In the genomic region with DNA sequence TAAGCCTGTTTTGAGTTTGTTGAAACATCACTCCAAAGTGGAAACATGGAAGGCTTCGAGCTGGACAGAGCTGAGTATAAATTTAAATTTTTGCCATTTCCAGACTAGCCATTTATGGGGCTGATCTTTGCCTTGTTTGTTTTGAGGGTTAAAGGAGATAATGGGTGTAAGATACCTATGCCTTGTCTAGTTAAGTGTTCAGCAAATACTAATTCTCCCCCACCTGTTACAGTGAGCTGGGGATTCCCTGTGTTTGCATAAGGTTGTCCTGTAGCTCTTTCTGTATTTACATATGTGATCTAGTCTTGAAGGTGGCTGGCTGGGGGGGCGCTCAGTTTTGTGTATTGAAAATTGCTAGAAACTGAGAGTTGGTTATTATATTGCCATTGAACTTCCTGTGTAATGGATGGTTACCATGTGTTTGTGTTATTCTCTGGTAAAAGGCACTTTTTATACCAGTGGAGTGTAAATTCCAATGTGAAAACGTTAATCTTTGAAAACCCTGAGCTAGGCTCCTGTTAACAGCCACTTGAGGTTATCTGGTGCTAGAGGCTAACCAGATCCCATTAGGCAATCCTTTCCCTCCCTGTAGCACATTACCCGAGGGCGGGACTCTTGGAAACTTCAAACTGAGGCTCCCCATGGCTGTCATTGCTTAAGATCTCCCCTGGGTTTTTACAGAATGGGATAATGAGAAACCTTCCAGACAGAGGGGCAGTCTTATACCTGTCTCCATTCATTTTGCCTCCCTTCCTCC, we compare ENCODE assay signal across 1 cellular context.
TF ChIP-seq lines count a peak whose summit lies in the region.

No MANE protein-coding gene starts in this region.

TF ChIP-seq in HepG2, 621 proteins besides CTCF, POLR2A, EP300 and RAD21 (continued from another document and continues in another):
- TF ChIP-seq CSRNP2 (CRISPR knock-in tag; conservative IDR thresholded peaks at IDR 0.05; ENCODE audit: low read depth) (no peak), MXD3 (CRISPR knock-in tag; IDR thresholded peaks at IDR 0.05) (no peak), ZFP82 (CRISPR knock-in tag; IDR thresholded peaks at IDR 0.05; ENCODE audit: borderline replicate concordance) (no peak), GZF1 (CRISPR knock-in tag; IDR thresholded peaks at IDR 0.05) (no peak), MED1 (CRISPR knock-in tag; IDR thresholded peaks at IDR 0.05) (peak; percentile 47; the same call in 1 of the 2 replicates), HMGA1 (CRISPR knock-in tag; conservative IDR thresholded peaks at IDR 0.05) (no peak), CBX5 (CRISPR knock-in tag; IDR thresholded peaks at IDR 0.05; ENCODE audit: borderline replicate concordance) (no peak), IRX3 (CRISPR knock-in tag; IDR thresholded peaks at IDR 0.05; ENCODE audit: borderline replicate concordance, low read depth) (no peak), SP2 (CRISPR knock-in tag; IDR thresholded peaks at IDR 0.05) (no peak), KAT8 (CRISPR knock-in tag; IDR thresholded peaks at IDR 0.05) (no peak), ZNF782 (CRISPR knock-in tag; IDR thresholded peaks at IDR 0.05; ENCODE audit: borderline replicate concordance) (no peak), THRA (CRISPR knock-in tag; IDR thresholded peaks at IDR 0.05; ENCODE audit: borderline replicate concordance) (0 out of 2 replicates have a peak, but pooled peaks have one; percentile 36), DZIP1 (CRISPR knock-in tag; IDR thresholded peaks at IDR 0.05) (no peak), BHLHE40 (IDR thresholded peaks at IDR 0.05; ENCODE audit: low read length) (no peak), FIP1L1 (IDR thresholded peaks at IDR 0.05; ENCODE audit: borderline replicate concordance, insufficient read depth, low read depth, low read length) (no peak), RFX3 (CRISPR knock-in tag; IDR thresholded peaks at IDR 0.05) (no peak), ZBTB49 (CRISPR knock-in tag; IDR thresholded peaks at IDR 0.05; ENCODE audit: borderline replicate concordance) (peak; percentile 80; the same call in 1 of the 2 replicates), KMT2A (CRISPR knock-in tag; IDR thresholded peaks at IDR 0.05) (no peak), TCF7L2 (IDR thresholded peaks at IDR 0.05; ENCODE audit: low read depth, low read length) (no peak; the same call in 1 of the 2 replicates), MYPOP (CRISPR knock-in tag; IDR thresholded peaks at IDR 0.05) (no peak), ZNF83 (CRISPR knock-in tag; IDR thresholded peaks at IDR 0.05; ENCODE audit: borderline replicate concordance) (no peak), ZNF44 (CRISPR knock-in tag; IDR thresholded peaks at IDR 0.05) (no peak), ZNF24 (IDR thresholded peaks at IDR 0.05) (no peak), PPARG (CRISPR knock-in tag; conservative IDR thresholded peaks at IDR 0.05) (peak; percentile 60; the same call in 1 of the 2 replicates), XRCC5 (optimal IDR thresholded peaks at IDR 0.05; ENCODE audit: low read length) (peak; percentile 18), HES4 (CRISPR knock-in tag; IDR thresholded peaks at IDR 0.05; ENCODE audit: borderline replicate concordance) (no peak), POLR2G (IDR thresholded peaks at IDR 0.05; ENCODE audit: low read depth, low read length) (no peak), JUN (CRISPR knock-in tag; IDR thresholded peaks at IDR 0.05) (0 out of 2 replicates have a peak, but pooled peaks have one; percentile 59), ZNF883 (CRISPR knock-in tag; IDR thresholded peaks at IDR 0.05; ENCODE audit: not compliant biosample characterization) (no peak), MZF1 (CRISPR knock-in tag; IDR thresholded peaks at IDR 0.05; ENCODE audit: borderline replicate concordance) (no peak), GATAD1 (CRISPR knock-in tag; IDR thresholded peaks at IDR 0.05) (no peak; the same call in 1 of the 2 replicates), ZNF235 (CRISPR knock-in tag; IDR thresholded peaks at IDR 0.05; ENCODE audit: borderline replicate concordance) (no peak), SOX5 (CRISPR knock-in tag; IDR thresholded peaks at IDR 0.05; ENCODE audit: borderline replicate concordance) (peak; percentile 72), ZBTB37 (CRISPR knock-in tag; IDR thresholded peaks at IDR 0.05) (peak; percentile 71; the same call in 1 of the 2 replicates), ZNF572 (CRISPR knock-in tag; IDR thresholded peaks at IDR 0.05) (no peak), ZNF777 (CRISPR knock-in tag; IDR thresholded peaks at IDR 0.05) (no peak)
- TF ChIP-seq, protein P1, sequence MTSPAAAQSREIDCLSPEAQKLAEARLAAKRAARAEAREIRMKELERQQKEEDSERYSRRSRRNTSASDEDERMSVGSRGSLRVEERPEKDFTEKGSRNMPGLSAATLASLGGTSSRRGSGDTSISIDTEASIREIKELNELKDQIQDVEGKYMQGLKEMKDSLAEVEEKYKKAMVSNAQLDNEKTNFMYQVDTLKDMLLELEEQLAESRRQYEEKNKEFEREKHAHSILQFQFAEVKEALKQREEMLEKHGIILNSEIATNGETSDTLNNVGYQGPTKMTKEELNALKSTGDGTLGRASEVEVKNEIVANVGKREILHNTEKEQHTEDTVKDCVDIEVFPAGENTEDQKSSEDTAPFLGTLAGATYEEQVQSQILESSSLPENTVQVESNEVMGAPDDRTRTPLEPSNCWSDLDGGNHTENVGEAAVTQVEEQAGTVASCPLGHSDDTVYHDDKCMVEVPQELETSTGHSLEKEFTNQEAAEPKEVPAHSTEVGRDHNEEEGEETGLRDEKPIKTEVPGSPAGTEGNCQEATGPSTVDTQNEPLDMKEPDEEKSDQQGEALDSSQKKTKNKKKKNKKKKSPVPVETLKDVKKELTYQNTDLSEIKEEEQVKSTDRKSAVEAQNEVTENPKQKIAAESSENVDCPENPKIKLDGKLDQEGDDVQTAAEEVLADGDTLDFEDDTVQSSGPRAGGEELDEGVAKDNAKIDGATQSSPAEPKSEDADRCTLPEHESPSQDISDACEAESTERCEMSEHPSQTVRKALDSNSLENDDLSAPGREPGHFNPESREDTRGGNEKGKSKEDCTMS (CRISPR knock-in tag; conservative IDR thresholded peaks at IDR 0.05): no peak
- TF ChIP-seq, protein P2, sequence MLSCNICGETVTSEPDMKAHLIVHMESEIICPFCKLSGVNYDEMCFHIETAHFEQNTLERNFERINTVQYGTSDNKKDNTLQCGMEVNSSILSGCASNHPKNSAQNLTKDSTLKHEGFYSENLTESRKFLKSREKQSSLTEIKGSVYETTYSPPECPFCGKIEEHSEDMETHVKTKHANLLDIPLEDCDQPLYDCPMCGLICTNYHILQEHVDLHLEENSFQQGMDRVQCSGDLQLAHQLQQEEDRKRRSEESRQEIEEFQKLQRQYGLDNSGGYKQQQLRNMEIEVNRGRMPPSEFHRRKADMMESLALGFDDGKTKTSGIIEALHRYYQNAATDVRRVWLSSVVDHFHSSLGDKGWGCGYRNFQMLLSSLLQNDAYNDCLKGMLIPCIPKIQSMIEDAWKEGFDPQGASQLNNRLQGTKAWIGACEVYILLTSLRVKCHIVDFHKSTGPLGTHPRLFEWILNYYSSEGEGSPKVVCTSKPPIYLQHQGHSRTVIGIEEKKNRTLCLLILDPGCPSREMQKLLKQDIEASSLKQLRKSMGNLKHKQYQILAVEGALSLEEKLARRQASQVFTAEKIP (CRISPR knock-in tag; IDR thresholded peaks at IDR 0.05; ENCODE audit: borderline replicate concordance): no peak
- TF ChIP-seq, protein P3, sequence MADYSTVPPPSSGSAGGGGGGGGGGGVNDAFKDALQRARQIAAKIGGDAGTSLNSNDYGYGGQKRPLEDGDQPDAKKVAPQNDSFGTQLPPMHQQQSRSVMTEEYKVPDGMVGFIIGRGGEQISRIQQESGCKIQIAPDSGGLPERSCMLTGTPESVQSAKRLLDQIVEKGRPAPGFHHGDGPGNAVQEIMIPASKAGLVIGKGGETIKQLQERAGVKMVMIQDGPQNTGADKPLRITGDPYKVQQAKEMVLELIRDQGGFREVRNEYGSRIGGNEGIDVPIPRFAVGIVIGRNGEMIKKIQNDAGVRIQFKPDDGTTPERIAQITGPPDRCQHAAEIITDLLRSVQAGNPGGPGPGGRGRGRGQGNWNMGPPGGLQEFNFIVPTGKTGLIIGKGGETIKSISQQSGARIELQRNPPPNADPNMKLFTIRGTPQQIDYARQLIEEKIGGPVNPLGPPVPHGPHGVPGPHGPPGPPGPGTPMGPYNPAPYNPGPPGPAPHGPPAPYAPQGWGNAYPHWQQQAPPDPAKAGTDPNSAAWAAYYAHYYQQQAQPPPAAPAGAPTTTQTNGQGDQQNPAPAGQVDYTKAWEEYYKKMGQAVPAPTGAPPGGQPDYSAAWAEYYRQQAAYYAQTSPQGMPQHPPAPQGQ (CRISPR knock-in tag; IDR thresholded peaks at IDR 0.05; ENCODE audit: borderline replicate concordance): no peak
